8 cellular contexts compared by ENCODE assay signal in genomic region chr21:31872452-31873274, GRCh38. TPM values are rescaled to one million over a fixed set of nuclear protein-coding genes. Genes with fewer than 3 reads are reported as not detected.
DNase-seq lines count a peak whose midpoint lies in the region; ATAC-seq and TF ChIP-seq lines count a peak whose summit lies in the region.

HUNK (plus strand) TSS chr21:31873020; CDS start chr21:31873675, 655 bp downstream.

- peak; percentile 73 to 80 for DNase-seq in T47D (ENCODE audit: low read depth in 1 of 2, low spot score in 1 of 2)
- no peak for DNase-seq in MCF 10A (ENCODE audit: unreplicated experiment)
- peak; percentile 75 for DNase-seq in NCI-H2227 treated with DMSO at 0.1 percent for 48 hours (lab: John Stamatoyannopoulos, UW)
- no peak for DNase-seq in ascending aorta (ENCODE audit: low spot score in 2 of 2)
- no peak for DNase-seq in sigmoid colon

- CTCF ChIA-PET in MCF 10A (lab: Yijun Ruan, JAX), result interaction anchor here (2.1 kb wide), 1 partner anchor 87 kb away, joined by 11 read pairs; no protein-coding TSS in a partner anchor

- no peaks in the 10 kb centered on the region for H3K4me1 Mint-ChIP-seq in MCF 10A (ENCODE audit: insufficient read depth, unreplicated experiment)

- WGBS in sigmoid colon, 2 donors, result 1% methylated on average over 74 of the region's 74 CpGs

- H3K4me3 Mint-ChIP-seq in MCF 10A (ENCODE audit: unreplicated experiment), result no peak within 1 kb of the TSS

- in situ Hi-C loops in T47D (cut with HindIII; ENCODE audit: low pct_unique_long_range_greater_than_20kb, low sequenced_read_pairs), result no loop called here

- peaks cover 67% of the 10 kb centered on the region for H3K27me3 Mint-ChIP-seq in MCF 10A (ENCODE audit: insufficient read depth, unreplicated experiment)

- H3K27ac ChIP-seq in ascending aorta (no peak within 1 kb of the TSS), sigmoid colon (peak within 1 kb of the TSS; percentile 55 to 74 (median 65))

- intact Hi-C loops in MCF 10A (cut with micrococcal nuclease) (no loop called here), ascending aorta (cut with DNase I) (no loop called here), sigmoid colon (cut with DNase I) (no loop called here)

- H3K4me3 ChIP-seq in ascending aorta (peak within 1 kb of the TSS; percentile 70 to 85), iPS-15b (ENCODE audit: low read depth, low read length) (peak within 1 kb of the TSS; percentile 78), sigmoid colon (peak within 1 kb of the TSS; percentile 24 to 71 (median 58))

- no peak within 1 kb of the TSS for H3K27ac Mint-ChIP-seq in MCF 10A (ENCODE audit: low read depth, unreplicated experiment)

- peaks cover 4% of the 10 kb centered on the region for H3K27me3 ChIP-seq in ascending aorta
- peaks cover 25% of the 10 kb centered on the region for H3K27me3 ChIP-seq in iPS-15b (ENCODE audit: control insufficient read depth, insufficient read depth, low read length)
- peaks cover 0 to 21% (median 21%) of the 10 kb centered on the region in 3 donors for H3K27me3 ChIP-seq in sigmoid colon

- ATAC-seq in HG03520 (IDR thresholded peaks at IDR 0.05; ENCODE audit: unreplicated experiment) (no peak), GM21381 (IDR thresholded peaks at IDR 0.05; ENCODE audit: unreplicated experiment) (no peak)

- peaks cover 5% of the 10 kb centered on the region for H3K36me3 Mint-ChIP-seq in MCF 10A (ENCODE audit: insufficient read depth, unreplicated experiment)

- no peak within 1 kb of the TSS for H3K9ac ChIP-seq in iPS-15b (ENCODE audit: low read depth, low read length)

- H3K36me3 ChIP-seq in ascending aorta (no peaks in the 10 kb centered on the region), iPS-15b (ENCODE audit: control insufficient read depth, insufficient read depth, low read length) (no peaks in the 10 kb centered on the region), sigmoid colon (no peaks in the 10 kb centered on the region)

- H3K4me1 ChIP-seq in ascending aorta (peaks cover 14 to 26% of the 10 kb centered on the region in 2 donors), iPS-15b (ENCODE audit: control insufficient read depth, insufficient read depth, low read length) (peaks cover 6% of the 10 kb centered on the region), sigmoid colon (peaks cover 0 to 39% (median 30%) of the 10 kb centered on the region in 4 donors)

- TF ChIP-seq CTCF in MCF 10A (IDR thresholded peaks at IDR 0.05; ENCODE audit: unreplicated experiment) (no peak), ascending aorta (IDR thresholded peaks at IDR 0.05) (no peak), sigmoid colon (IDR thresholded peaks at IDR 0.05) (no peak)

- H3K9me3 Mint-ChIP-seq in MCF 10A (ENCODE audit: unreplicated experiment), result no peaks in the 10 kb centered on the region

- no peak for TF ChIP-seq EP300 in sigmoid colon (IDR thresholded peaks at IDR 0.05)

- POLR2A ChIA-PET in MCF 10A (lab: Yijun Ruan, JAX), result no interaction called here

- TF ChIP-seq POLR2A in sigmoid colon (IDR thresholded peaks at IDR 0.05), result no peak

- BruUV-seq in MCF 10A (replicated peaks; lab: Mats Ljungman, UMichigan), result no TSS peak

- H3K9me3 ChIP-seq in ascending aorta (no peaks in the 10 kb centered on the region), iPS-15b (ENCODE audit: control insufficient read depth, insufficient read depth, low read length) (no peaks in the 10 kb centered on the region), sigmoid colon (no peaks in the 10 kb centered on the region)

RNA-seq across cellular contexts. Expression of gene HUNK, which starts in this region (rescaled TPM):
- total RNA-seq in MCF 10A (2022), result not detected in 2 replicates
- 0.64 TPM for total RNA-seq in ascending aorta
- 1 to 10 TPM in 2 of 4 donors, under 1 TPM in 2; 0.71 to 1.9 (median 1.1) TPM for total RNA-seq in sigmoid colon
- 1 to 10 TPM; 1.2 to 2.6 (median 2.1) TPM for polyA plus RNA-seq in sigmoid colon

Comparison
In these comparisons a context has a peak if more than half of its experiments do, and no peak if none do; other contexts are left out.
1. DNase-seq: peak in T47D (2 of 2) and NCI-H2227 treated with DMSO at 0.1 percent for 48 hours (single experiment); none in MCF 10A (single experiment), ascending aorta (0 of 2) and sigmoid colon (single experiment).
2. H3K27ac ChIP-seq: peak in sigmoid colon (4 of 4); none in ascending aorta (0 of 2).
3. Peak in every context shown above with its lines, with median percentiles within 50 percentile points of each other: H3K4me3 ChIP-seq.